8 cellular contexts compared by ENCODE assay signal in the genomic region with DNA sequence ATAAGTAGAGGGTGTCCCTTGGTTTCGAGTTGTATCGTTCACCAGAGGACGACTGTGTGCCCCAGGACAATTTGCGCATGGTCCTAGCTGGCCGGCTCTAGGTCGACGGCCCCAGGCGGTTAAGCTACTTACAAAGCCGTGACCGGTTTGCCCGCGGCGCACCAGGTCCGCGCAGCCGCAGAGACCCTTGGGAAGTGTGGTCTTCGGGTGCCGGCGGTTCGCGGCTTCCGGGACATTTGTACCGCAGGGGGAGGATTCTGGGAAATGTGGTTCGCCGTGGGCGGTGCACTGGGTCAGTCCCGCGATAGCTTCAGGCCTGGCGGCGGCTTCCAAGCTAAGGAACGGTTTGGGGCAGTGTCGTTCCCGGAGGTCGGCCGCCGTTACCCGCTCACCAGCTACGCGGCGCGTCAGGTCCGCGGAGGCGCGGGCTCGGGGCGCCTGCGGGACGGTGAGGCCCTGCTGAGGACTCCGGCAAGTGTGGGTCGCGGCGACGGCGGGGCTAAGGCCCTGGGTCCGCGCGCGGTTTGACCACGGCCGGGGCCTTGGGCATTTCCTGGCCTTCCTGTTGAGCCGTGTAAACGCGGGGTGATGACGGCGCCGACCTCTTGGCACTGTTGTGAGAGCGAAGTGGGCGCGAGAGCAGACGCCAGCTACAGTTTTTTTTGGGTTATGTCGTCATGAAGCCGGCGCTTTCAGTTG. TPM values are rescaled to one million over a fixed set of nuclear protein-coding genes. Genes with fewer than 3 reads are reported as not detected.
DNase-seq lines count a peak whose midpoint lies in the region; ATAC-seq and TF ChIP-seq lines count a peak whose summit lies in the region.

A gene (plus strand): TSS at position 293 of the 699 bp plus-strand sequence. CDS start 1,127 bp downstream, outside the sequence.

- peaks cover 46% of the 10 kb centered on the region for H3K36me3 Mint-ChIP-seq in activated B cell treated with CpG ODN at 0.5 μM for 24 hours (ENCODE audit: low read depth)
- peaks cover 35 to 39% (median 35%) of the 10 kb centered on the region in 3 donors for H3K36me3 Mint-ChIP-seq in immature natural killer cell

- H3K9me3 Mint-ChIP-seq in activated B cell treated with CpG ODN at 0.5 μM for 24 hours: peaks cover 13% of the 10 kb centered on the region
- peaks cover 0 to 13% (median 9%) of the 10 kb centered on the region in 6 donors for H3K9me3 Mint-ChIP-seq in immature natural killer cell

- peak; percentile 91 for DNase-seq in ACHN
- peak; percentile 100 for DNase-seq in NCI-H2227 (lab: John Stamatoyannopoulos, UW; ENCODE audit: unreplicated experiment)
- peak; percentile 94 for DNase-seq in activated B cell treated with CpG ODN at 0.5 μM for 24 hours
- peak; percentile 60 to 99 (median 94) for DNase-seq in caudate nucleus (lab: John Stamatoyannopoulos, UW)
- peak; percentile 95 to 96 (median 95) for DNase-seq in immature natural killer cell
- DNase-seq in stimulated activated CD4-positive, alpha-beta T cell treated with anti-CD3 and anti-CD28 coated beads, Interleukin-12 subunit alpha, Interleukin-12 subunit beta, amount 100 ng/mL, for 24 hours (ENCODE audit: low read depth in 2 of 2): peak; percentile 94

- ATAC-seq in GM18870 (IDR thresholded peaks at IDR 0.05; ENCODE audit: unreplicated experiment) (peak; percentile 86), HG03135 (IDR thresholded peaks at IDR 0.05; ENCODE audit: unreplicated experiment) (peak; percentile 95), activated B cell treated with CpG ODN at 0.5 μM for 24 hours (ENCODE audit: low read depth) (peak; percentile 90)

- in situ Hi-C loops in ACHN (cut with HindIII; ENCODE audit: low pct_ligation_motif_present, low pct_unique_long_range_greater_than_20kb, low sequenced_read_pairs): no loop called here

- H3K27me3 Mint-ChIP-seq in activated B cell treated with CpG ODN at 0.5 μM for 24 hours (peaks cover 6% of the 10 kb centered on the region), immature natural killer cell (ENCODE audit: low read depth in 3 of 3) (peaks cover 12 to 29% (median 29%) of the 10 kb centered on the region in 3 donors)

- H3K27ac Mint-ChIP-seq in activated B cell treated with CpG ODN at 0.5 μM for 24 hours (peak within 1 kb of the TSS; percentile 99), immature natural killer cell (peak within 1 kb of the TSS; percentile 97 to 100 (median 98))

- TF ChIP-seq CTCF in activated B cell treated with CpG ODN at 0.5 μM for 24 hours (IDR thresholded peaks at IDR 0.05): no peak

- intact Hi-C loops in activated B cell treated with CpG ODN at 0.5 μM for 24 hours (cut with micrococcal nuclease): loop anchor here (1.0 to 5.0 kb wide), 6 partner anchors 35 to 1501 kb away; a partner anchor contains a TSS

- H3K4me1 Mint-ChIP-seq in activated B cell treated with CpG ODN at 0.5 μM for 24 hours (peaks cover 33% of the 10 kb centered on the region), immature natural killer cell (peaks cover 33 to 41% of the 10 kb centered on the region in 2 donors)

- peak within 1 kb of the TSS; percentile 93 for H3K27ac ChIP-seq in caudate nucleus (ENCODE audit: low read depth, low read length)

- POLR2A ChIA-PET in activated B cell treated with CpG ODN at 0.5 μM for 24 hours (lab: Charles Lee): interaction anchor here (0.5 to 1.8 kb wide), 19 partner anchors 9 to 1927 kb away, joined by 3 to 16 read pairs (median 3); a partner anchor contains a TSS

- H3K4me3 Mint-ChIP-seq in activated B cell treated with CpG ODN at 0.5 μM for 24 hours (peak within 1 kb of the TSS; percentile 98), immature natural killer cell (peak within 1 kb of the TSS; percentile 93 to 100 (median 98))

- CTCF ChIA-PET in activated B cell treated with CpG ODN at 0.5 μM for 24 hours (lab: Charles Lee): interaction anchor here (1.1 kb wide), 1 partner anchor 38 kb away, joined by 3 read pairs; no protein-coding TSS in a partner anchor

RNA-seq across cellular contexts. Expression of the gene that starts here (rescaled TPM):
- total RNA-seq in activated B cell treated with CpG ODN at 0.5 μM for 24 hours: 33.7 and 38.1 TPM in 2 replicates
- 10 to 100 TPM in 2 of 3 donors, 1 to 10 TPM in 1; 8.8 to 14.5 (median 11.2) TPM for polyA plus RNA-seq in immature natural killer cell

Comparison
In these comparisons a context has a peak if more than half of its experiments do, and no peak if none do; other contexts are left out.
1. Peak in every context shown above with its lines: DNase-seq, ATAC-seq and H3K27ac ChIP-seq.